25 cellular contexts compared by ENCODE assay signal in the genomic region with DNA sequence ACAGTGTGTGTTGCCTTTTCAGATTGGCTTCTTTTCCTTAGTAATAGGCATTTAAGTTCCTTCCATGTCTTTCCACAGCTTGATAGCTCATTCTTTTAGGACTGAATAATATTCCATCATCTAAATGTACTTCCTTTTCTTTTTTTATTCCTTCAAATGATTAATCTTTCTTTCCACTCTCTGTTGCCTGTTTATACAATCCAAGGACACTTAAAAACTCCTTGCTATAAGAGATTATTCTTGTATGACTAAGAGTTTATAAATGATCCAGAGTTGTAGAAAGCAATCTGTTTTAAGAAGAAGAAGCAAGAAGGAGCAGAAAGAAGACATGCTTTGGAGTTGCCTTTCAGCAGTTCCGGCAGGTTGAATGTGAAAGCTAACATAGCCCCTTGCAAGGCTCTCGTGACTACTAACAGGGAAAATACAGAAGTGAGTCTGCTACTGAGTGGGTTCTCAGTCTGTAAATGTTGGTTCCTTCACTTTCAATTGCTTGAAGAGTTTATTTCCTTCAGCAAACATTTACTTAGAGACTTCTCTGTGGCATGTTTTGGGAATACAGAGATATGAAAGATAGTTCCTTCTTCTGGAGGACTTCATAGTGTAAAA.
A peak's percentile ranks its signal among the peaks of the same experiment; 100 is the strongest.
DNase-seq lines count a peak whose midpoint lies in the region; ATAC-seq and TF ChIP-seq lines count a peak whose summit lies in the region.
"Had no signal": no experiment of that assay in that cellular context is flagged by ENCODE, and none has a peak within 500 bp of the region (broad histone marks: within the 10 kb centered on the region; RNA-seq: fewer than 3 reads in every experiment).

No MANE protein-coding gene starts in this region.

- peak; percentile 78 for ATAC-seq in GM19035 (IDR thresholded peaks at IDR 0.05; ENCODE audit: unreplicated experiment)
- ATAC-seq in HG03175 (IDR thresholded peaks at IDR 0.05; ENCODE audit: unreplicated experiment), result peak; percentile 49
- ATAC-seq in HG03460 (IDR thresholded peaks at IDR 0.05; ENCODE audit: unreplicated experiment), result no peak
- ATAC-seq: left colon, T-helper 17 cell had no signal

- H3K79me2 ChIP-seq in fibroblast of lung (ENCODE audit: control insufficient read depth, insufficient read depth, low read length), result no peaks in the 10 kb centered on the region

- no peaks in the 10 kb centered on the region for H3K36me3 ChIP-seq in fibroblast of lung (ENCODE audit: control insufficient read depth, insufficient read depth, low read length)
- H3K36me3 ChIP-seq: prostate gland, spleen had no signal

- H4K20me1 ChIP-seq in fibroblast of lung (ENCODE audit: control insufficient read depth, extremely low read depth, insufficient read depth, low read length), result no peaks in the 10 kb centered on the region

- peak; percentile 34 for DNase-seq in AG10803 (ENCODE audit: low read depth)
- peak; percentile 14 to 75 for DNase-seq in fibroblast of lung (ENCODE audit: low read depth in 2 of 2)
- DNase-seq in COR-L47 (lab: John Stamatoyannopoulos, UW), result no peak
- DNase-seq in NCI-H2107 (lab: John Stamatoyannopoulos, UW), result no peak
- DNase-seq in islet precursor cell, result no peak
- DNase-seq: ACHN; activated CD4-positive, alpha-beta T cell treated with anti-CD3 and anti-CD28 coated beads, Interleukin-2, amount 50 U/mL, for 4 hours; amygdala; caudate nucleus; CD4-positive, CD25-positive, alpha-beta regulatory T cell; DMS79; dorsolateral prefrontal cortex; left colon; midbrain; NCI-H1436; NCI-H748 treated with DMSO at 0.1 percent for 48 hours; nephron progenitor cell; OCI-M1; SHP77 treated with DMSO at 0.1 percent for 48 hours; spleen; T-helper 17 cell had no signal

- no peak overlapping the region for H3K27ac ChIP-seq in fibroblast of lung (ENCODE audit: insufficient read depth, low read length)
- H3K27ac ChIP-seq: dorsolateral prefrontal cortex, prostate gland, spleen had no signal

- H3K4me1 ChIP-seq in fibroblast of lung (ENCODE audit: control insufficient read depth, extremely low read depth, insufficient read depth, low read length), result peaks cover 2% of the 10 kb centered on the region
- H3K4me1 ChIP-seq: prostate gland, spleen had no signal

- no peak overlapping the region for H3K9ac ChIP-seq in fibroblast of lung (ENCODE audit: insufficient read depth, low read length)

- no peak overlapping the region for H3K4me2 ChIP-seq in fibroblast of lung (ENCODE audit: extremely low read depth, insufficient read depth, low read length)

- no peak overlapping the region for H3K4me3 ChIP-seq in AG10803 (ENCODE audit: low read length)
- no peak overlapping the region for H3K4me3 ChIP-seq in fibroblast of lung (replicated peaks in 1 of 4; ENCODE audit: control extremely low read depth in 1 of 4, insufficient read depth in 1 of 4, low read depth in 3 of 4, low read length in 4 of 4)
- H3K4me3 ChIP-seq: dorsolateral prefrontal cortex, prostate gland, spleen had no signal

- H3K9me3 ChIP-seq in fibroblast of lung (ENCODE audit: control insufficient read depth, insufficient read depth, low read depth, low read length), result no peaks in the 10 kb centered on the region
- H3K9me3 ChIP-seq: prostate gland, spleen had no signal

- no peaks in the 10 kb centered on the region for H3K27me3 ChIP-seq in fibroblast of lung (ENCODE audit: control insufficient read depth, insufficient read depth, low read length)
- H3K27me3 ChIP-seq: spleen had no signal

- H2AFZ ChIP-seq in fibroblast of lung (ENCODE audit: low read length), result no peak overlapping the region

- TF ChIP-seq CTCF in AG10803 (conservative IDR thresholded peaks at IDR 0.05; ENCODE audit: low read length) (no peak), fibroblast of lung (conservative IDR thresholded peaks at IDR 0.05 in 1 of 2, IDR thresholded peaks at IDR 0.05 in 1 of 2; ENCODE audit: low read depth in 1 of 2, low read length in 2 of 2) (no peak)

Comparison
In these comparisons a context has a peak if more than half of its experiments do, and no peak if none do; other contexts are left out.
1. DNase-seq: peak in AG10803 (single experiment) and fibroblast of lung (2 of 2); none in COR-L47 (single experiment), NCI-H2107 (single experiment) and islet precursor cell (single experiment).